Comparison of ENCODE assay signal across 8 cellular contexts in genomic region chr2:11154460-11155325, GRCh38. TPM values are rescaled to one million over a fixed set of nuclear protein-coding genes. Genes with fewer than 3 reads are reported as not detected.
DNase-seq lines count a peak whose midpoint lies in the region; ATAC-seq and TF ChIP-seq lines count a peak whose summit lies in the region.

No MANE protein-coding gene starts in this region.

- no peak for TF ChIP-seq CTCF in colonic mucosa (IDR thresholded peaks at IDR 0.05)

- DNase-seq in C1 segment of cervical spinal cord (lab: John Stamatoyannopoulos, UW): peak; percentile 71 to 95 (median 90)
- peak; percentile 87 to 93 for DNase-seq in NCI-H524 (lab: John Stamatoyannopoulos, UW)
- peak; percentile 99 for DNase-seq in activated CD4-positive, alpha-beta T cell treated with anti-CD3 and anti-CD28 coated beads for 48 hours
- peak; percentile 99 for DNase-seq in colonic mucosa
- peak; percentile 98 for DNase-seq in left lobe of liver (ENCODE audit: low spot score)
- DNase-seq in stimulated activated CD4-positive, alpha-beta T cell treated with anti-CD3 and anti-CD28 coated beads, Interleukin-2, amount 100 ng/mL, for 24 hours: peak; percentile 99

- intact Hi-C loops in colonic mucosa (cut with DNase I): no loop called here

- H3K9ac ChIP-seq in colonic mucosa (ENCODE audit: low read depth in 2 of 2, low read length in 2 of 2): peak overlapping the region; percentile 57 to 91

- no peaks in the 10 kb centered on the region for H3K9me3 ChIP-seq in colonic mucosa

- no peaks in the 10 kb centered on the region for H3K36me3 ChIP-seq in colonic mucosa

- peak overlapping the region; percentile 41 for H3K4me3 ChIP-seq in colonic mucosa

- H3K4me1 ChIP-seq in colonic mucosa: peaks cover 5% of the 10 kb centered on the region

- ATAC-seq in GM19328 (IDR thresholded peaks at IDR 0.05; ENCODE audit: unreplicated experiment) (peak; percentile 51), HG03460 (IDR thresholded peaks at IDR 0.05; ENCODE audit: unreplicated experiment) (peak; percentile 68), left lobe of liver (peak; percentile 88)

- H3K27ac ChIP-seq in colonic mucosa: peak overlapping the region; percentile 87

- no peaks in the 10 kb centered on the region for H3K27me3 ChIP-seq in colonic mucosa

RNA-seq across cellular contexts. Expression of gene SLC66A3, which starts 0.6 kb away (rescaled TPM):
- total RNA-seq in colonic mucosa: 10 to 100 TPM in 1 of 2 donors, 1 to 10 TPM in 1; 7.7 to 13.2 TPM
- total RNA-seq in left lobe of liver: 8.1 TPM

Comparison
In these comparisons a context has a peak if more than half of its experiments do, and no peak if none do; other contexts are left out.
1. Peak in every context shown above with its lines: DNase-seq, ATAC-seq, H3K4me3 ChIP-seq and H3K27ac ChIP-seq.